In genomic region chr3:127022849-127023248, GRCh38 we compare ENCODE assay signal across 29 cellular contexts. TPM values are rescaled to one million over a fixed set of nuclear protein-coding genes. Genes with fewer than 3 reads are reported as not detected.
DNase-seq lines count a peak whose midpoint lies in the region; TF ChIP-seq lines count a peak whose summit lies in the region.
"Had no signal": no experiment of that assay in that cellular context is flagged by ENCODE, and none has a peak within 500 bp of the region (broad histone marks: within the 10 kb centered on the region; RNA-seq: fewer than 3 reads in every experiment).

No MANE protein-coding gene starts in this region.

- H3K36me3 Mint-ChIP-seq in MCF 10A (ENCODE audit: insufficient read depth, unreplicated experiment), result peaks cover 31% of the 10 kb centered on the region
- H3K36me3 Mint-ChIP-seq: CD14-positive monocyte had no signal

- peak overlapping the region; percentile 42 for H3K27ac Mint-ChIP-seq in MCF 10A (ENCODE audit: low read depth, unreplicated experiment)
- H3K27ac Mint-ChIP-seq: B cell; CD14-positive monocyte; CD4-positive, alpha-beta T cell; CD4-positive, CD25-positive, alpha-beta regulatory T cell; CD8-positive, alpha-beta memory T cell; CD8-positive, alpha-beta T cell had no signal

- CTCF ChIA-PET in MCF 10A (lab: Yijun Ruan, JAX), result no interaction called here

- no peak overlapping the region for H3K4me3 ChIP-seq in breast epithelium
- H3K4me3 ChIP-seq: A549; BLaER1; BLaER1 treated with 17β-estradiol and CSF1 and Interleukin-3, amounts not matched to agents 10 nM and 100 nM had no signal

- intact Hi-C loops in MCF 10A (cut with micrococcal nuclease) (no loop called here), breast epithelium (cut with DNase I; ENCODE audit: low total_unique reads) (no loop called here)

- H3K9me3 Mint-ChIP-seq in MCF 10A (ENCODE audit: unreplicated experiment), result no peaks in the 10 kb centered on the region
- H3K9me3 Mint-ChIP-seq: CD4-positive, alpha-beta memory T cell; CD4-positive, alpha-beta T cell; CD4-positive, CD25-positive, alpha-beta regulatory T cell; CD8-positive, alpha-beta memory T cell; CD8-positive, alpha-beta T cell had no signal

- TF ChIP-seq CTCF in MCF 10A (IDR thresholded peaks at IDR 0.05; ENCODE audit: unreplicated experiment) (no peak), breast epithelium (IDR thresholded peaks at IDR 0.05) (no peak)

- no peak for DNase-seq in MCF 10A (ENCODE audit: unreplicated experiment)
- no peak for DNase-seq in breast epithelium (ENCODE audit: low spot score in 2 of 2)
- DNase-seq: 8988T; ACHN; AML-193; BE2C; C1 segment of cervical spinal cord; Caco-2; Calu3; CD4-positive, alpha-beta memory T cell; CD4-positive, alpha-beta T cell; CD4-positive, CD25-positive, alpha-beta regulatory T cell; CD8-positive, alpha-beta memory T cell; CD8-positive, alpha-beta T cell; COR-L47; DMS 273 treated with DMSO at 0.1 percent for 48 hours; DMS153; DMS53; DMS79; DMS79 treated with DMSO at 0.1 percent for 48 hours; DND-41; EL had no signal

- H3K9me3 ChIP-seq in breast epithelium, result no peaks in the 10 kb centered on the region
- H3K9me3 ChIP-seq: A549; BE2C; BLaER1; BLaER1 treated with 17β-estradiol and CSF1 and Interleukin-3, amounts not matched to agents 10 nM and 100 nM; Caco-2 had no signal

- no peaks in the 10 kb centered on the region for H3K27me3 Mint-ChIP-seq in MCF 10A (ENCODE audit: insufficient read depth, unreplicated experiment)
- H3K27me3 Mint-ChIP-seq: B cell; CD4-positive, alpha-beta memory T cell; CD4-positive, alpha-beta T cell; CD4-positive, CD25-positive, alpha-beta regulatory T cell; CD8-positive, alpha-beta memory T cell had no signal

- no peak for TF ChIP-seq POLR2A in breast epithelium (IDR thresholded peaks at IDR 0.05)

- no peak overlapping the region for H3K4me3 Mint-ChIP-seq in MCF 10A (ENCODE audit: unreplicated experiment)
- H3K4me3 Mint-ChIP-seq: B cell; CD14-positive monocyte; CD4-positive, alpha-beta memory T cell; CD4-positive, alpha-beta T cell; CD4-positive, CD25-positive, alpha-beta regulatory T cell; CD8-positive, alpha-beta memory T cell; CD8-positive, alpha-beta T cell had no signal

- no peaks in the 10 kb centered on the region for H3K27me3 ChIP-seq in breast epithelium
- H3K27me3 ChIP-seq: BE2C; BLaER1; BLaER1 treated with 17β-estradiol and CSF1 and Interleukin-3, amounts not matched to agents 10 nM and 100 nM had no signal

- no peak overlapping the region for H3K27ac ChIP-seq in breast epithelium
- H3K27ac ChIP-seq: 22Rv1; A549; BLaER1; BLaER1 treated with 17β-estradiol and CSF1 and Interleukin-3, amounts not matched to agents 10 nM and 100 nM; C4-2B had no signal

- BruUV-seq in MCF 10A (replicated peaks; lab: Mats Ljungman, UMichigan), result no TSS peak

- peaks cover 7% of the 10 kb centered on the region for H3K4me1 Mint-ChIP-seq in MCF 10A (ENCODE audit: insufficient read depth, unreplicated experiment)
- H3K4me1 Mint-ChIP-seq: B cell; CD4-positive, alpha-beta memory T cell; CD4-positive, CD25-positive, alpha-beta regulatory T cell; CD8-positive, alpha-beta memory T cell had no signal

- H3K36me3 ChIP-seq in breast epithelium, result peaks cover 4% of the 10 kb centered on the region

- no peaks in the 10 kb centered on the region for H3K4me1 ChIP-seq in breast epithelium
- H3K4me1 ChIP-seq: A549, Caco-2 had no signal

- POLR2A ChIA-PET in MCF 10A (lab: Yijun Ruan, JAX), result no interaction called here

RNA-seq across cellular contexts. Expression of gene PLXNA1, which starts 39.9 kb away (rescaled TPM):
- total RNA-seq in MCF 10A (2022), result 42.1 and 48.4 TPM in 2 replicates
- total RNA-seq in breast epithelium, result 10 to 100 TPM; 21.3 to 32.2 (median 25.9) TPM
